ENCODE assay signal across 9 cellular contexts in genomic region chr10:43647576-43647975, GRCh38. TPM values are rescaled to one million over a fixed set of nuclear protein-coding genes. Genes with fewer than 3 reads are reported as not detected.
A peak's percentile ranks its signal among the peaks of the same experiment; 100 is the strongest.
DNase-seq lines count a peak whose midpoint lies in the region; ATAC-seq, FAIRE-seq and TF ChIP-seq lines count a peak whose summit lies in the region.
"Had no signal": no experiment of that assay in that cellular context is flagged by ENCODE, and none has a peak within 500 bp of the region (broad histone marks: within the 10 kb centered on the region; RNA-seq: fewer than 3 reads in every experiment).

No MANE protein-coding gene starts in this region.

- H2AFZ ChIP-seq in neural progenitor cell (replicated peaks), result no peak overlapping the region

- peaks cover 42% of the 10 kb centered on the region for H3K9me3 ChIP-seq in CD4-positive, alpha-beta T cell (ENCODE audit: control insufficient read depth, low read length)
- peaks cover 52% of the 10 kb centered on the region for H3K9me3 ChIP-seq in MG63
- peaks cover 23% of the 10 kb centered on the region for H3K9me3 ChIP-seq in effector memory CD4-positive, alpha-beta T cell (ENCODE audit: control insufficient read depth, low read length)
- peaks cover 46% of the 10 kb centered on the region for H3K9me3 ChIP-seq in neural progenitor cell (ENCODE audit: low read depth)

- no peak overlapping the region for H3K4me2 ChIP-seq in neural progenitor cell

- TF ChIP-seq CTCF in CD4-positive, alpha-beta T cell (IDR thresholded peaks at IDR 0.05), result no peak
- TF ChIP-seq CTCF in neural progenitor cell (IDR thresholded peaks at IDR 0.05), result no peak

- no peaks in the 10 kb centered on the region for H3K4me1 ChIP-seq in effector memory CD4-positive, alpha-beta T cell (ENCODE audit: control insufficient read depth, insufficient read depth, low read length, poor library complexity, severe bottlenecking)
- H3K4me1 ChIP-seq in neural progenitor cell, result no peaks in the 10 kb centered on the region

- peak overlapping the region; percentile 96 for H3K27ac Mint-ChIP-seq in CD4-positive, alpha-beta T cell
- H3K27ac Mint-ChIP-seq in neural progenitor cell, result no peak overlapping the region

- DNase-seq in CD4-positive, alpha-beta T cell, result no peak
- no peak for DNase-seq in MG63
- no peak for DNase-seq in effector memory CD4-positive, alpha-beta T cell
- no peak for DNase-seq in neural progenitor cell (ENCODE audit: low spot score)
- no peak for DNase-seq in urothelium cell line (ENCODE audit: low spot score)
- no peak for DNase-seq in sciatic nerve (ENCODE audit: low spot score)
- no peak for DNase-seq in iPS-NIHi11 (ENCODE audit: low spot score)
- DNase-seq: NCI-H1092 treated with DMSO at 0.1 percent for 48 hours had no signal

- no peaks in the 10 kb centered on the region for H3K27me3 ChIP-seq in CD4-positive, alpha-beta T cell (ENCODE audit: control insufficient read depth, insufficient read depth, low read length)
- H3K27me3 ChIP-seq in MG63 (no peaks in the 10 kb centered on the region), neural progenitor cell (peaks cover 18% of the 10 kb centered on the region)
- no peaks in the 10 kb centered on the region for H3K27me3 ChIP-seq in effector memory CD4-positive, alpha-beta T cell (replicated peaks; ENCODE audit: control insufficient read depth, insufficient read depth, low read length, poor library complexity, severe bottlenecking)

- H3K27me3 Mint-ChIP-seq in CD4-positive, alpha-beta T cell, result no peaks in the 10 kb centered on the region
- peaks cover 3% of the 10 kb centered on the region for H3K27me3 Mint-ChIP-seq in neural progenitor cell (ENCODE audit: insufficient read depth, low read depth)

- H3K36me3 ChIP-seq in MG63 (peaks cover 52% of the 10 kb centered on the region), neural progenitor cell (peaks cover 49% of the 10 kb centered on the region)
- peaks cover 32% of the 10 kb centered on the region for H3K36me3 ChIP-seq in effector memory CD4-positive, alpha-beta T cell (ENCODE audit: control insufficient read depth, insufficient read depth, low read length)

- H4K20me1 ChIP-seq in neural progenitor cell (ENCODE audit: low read depth), result no peaks in the 10 kb centered on the region

- peaks cover 58% of the 10 kb centered on the region for H3K36me3 Mint-ChIP-seq in CD4-positive, alpha-beta T cell (ENCODE audit: low read depth)
- H3K36me3 Mint-ChIP-seq in neural progenitor cell, result peaks cover 52% of the 10 kb centered on the region

- POLR2A ChIA-PET in CD4-positive, alpha-beta T cell (lab: Charles Lee), result interaction anchor here (1.1 to 2.3 kb wide), 2 partner anchors 53 to 73 kb away, joined by 4 to 7 read pairs; partner anchors contain the start of gene ZNF239

- H3K4me3 ChIP-seq in MG63, result peak overlapping the region; percentile 63
- H3K4me3 ChIP-seq in effector memory CD4-positive, alpha-beta T cell (ENCODE audit: insufficient read depth, low read depth, low read length, poor library complexity, severe bottlenecking), result peak overlapping the region; percentile 78
- peak overlapping the region; percentile 58 for H3K4me3 ChIP-seq in neural progenitor cell

- no peaks in the 10 kb centered on the region for H3K79me2 ChIP-seq in neural progenitor cell (ENCODE audit: low read depth)

- intact Hi-C loops in CD4-positive, alpha-beta T cell (cut with DNase I, micrococcal nuclease), result loop anchor here in 1 of 2 experiments (2.0 to 5.0 kb wide), 4 partner anchors 510 to 1095 kb away; partner anchors contain the start of genes BMS1, CSGALNACT2 and ZNF33B
- intact Hi-C loops in sciatic nerve (cut with DNase I), result no loop called here

- no peak overlapping the region for H3K27ac ChIP-seq in CD4-positive, alpha-beta T cell (ENCODE audit: low read depth, low read length)
- H3K27ac ChIP-seq in effector memory CD4-positive, alpha-beta T cell (ENCODE audit: insufficient read depth, low read length, poor library complexity, severe bottlenecking), result no peak overlapping the region
- H3K27ac ChIP-seq in neural progenitor cell, result no peak overlapping the region

- peaks cover 27% of the 10 kb centered on the region for H3K4me1 Mint-ChIP-seq in CD4-positive, alpha-beta T cell (ENCODE audit: low read depth)
- H3K4me1 Mint-ChIP-seq in neural progenitor cell, result peaks cover 10% of the 10 kb centered on the region

- no peak overlapping the region for H3K9ac ChIP-seq in neural progenitor cell

- H3K4me3 Mint-ChIP-seq in CD4-positive, alpha-beta T cell, result peak overlapping the region; percentile 96
- peak overlapping the region; percentile 87 for H3K4me3 Mint-ChIP-seq in neural progenitor cell

- no peak for FAIRE-seq in urothelium cell line (lab: Jason Lieb, UNC)

- no peak for ATAC-seq in CD4-positive, alpha-beta T cell (ENCODE audit: poor library complexity)
- ATAC-seq in HG02970 (IDR thresholded peaks at IDR 0.05; ENCODE audit: low FRiP score, unreplicated experiment), result no peak
- no peak for ATAC-seq in sciatic nerve

- peaks cover 13% of the 10 kb centered on the region for H3K9me3 Mint-ChIP-seq in CD4-positive, alpha-beta T cell
- H3K9me3 Mint-ChIP-seq in neural progenitor cell, result peaks cover 53% of the 10 kb centered on the region

- CTCF ChIA-PET in CD4-positive, alpha-beta T cell (lab: Charles Lee), result no interaction called here

- peaks cover 10% of the 10 kb centered on the region for H3F3A ChIP-seq in neural progenitor cell (ENCODE audit: low read depth)

RNA-seq across cellular contexts. Expression of gene ZNF32, which starts 1.1 kb away (rescaled TPM):
- 10 to 100 TPM; 18.7 to 19.5 TPM for total RNA-seq in CD4-positive, alpha-beta T cell
- total RNA-seq in MG63 (2014; rRNA removed; shearing (Covaris generic); ENCODE audit: low replicate concordance), result 70.6 and 72.7 TPM in 2 replicates
- total RNA-seq in neural progenitor cell (ENCODE audit: low replicate concordance) (40.8 and 50.7 TPM in 2 replicates), sciatic nerve (41.1 TPM)

RNA-seq across cellular contexts. Expression of gene ZNF485, which starts 41.3 kb away (rescaled TPM):
- 1 to 10 TPM in 1 of 2 experiments, under 1 TPM in 1; 0.75 to 1.2 TPM for total RNA-seq in CD4-positive, alpha-beta T cell
- 1.9 and 5.5 TPM in 2 replicates for total RNA-seq in MG63 (2014; rRNA removed; shearing (Covaris generic); ENCODE audit: low replicate concordance)
- total RNA-seq in neural progenitor cell (ENCODE audit: low replicate concordance) (4.7 and 5.4 TPM in 2 replicates), sciatic nerve (3.8 TPM)
